ENCODE assay signal across 8 cellular contexts in genomic region chr6:25991785-25992412, GRCh38. TPM values are rescaled to one million over a fixed set of nuclear protein-coding genes. Genes with fewer than 3 reads are reported as not detected.
A peak's percentile ranks its signal among the peaks of the same experiment; 100 is the strongest.
DNase-seq lines count a peak whose midpoint lies in the region; ATAC-seq lines count a peak whose summit lies in the region.

No MANE protein-coding gene starts in this region.

- peaks cover 0 to 6% of the 10 kb centered on the region in 2 donors for H3K4me1 ChIP-seq in muscle layer of duodenum (ENCODE audit: control insufficient read depth in 1 of 2, insufficient read depth in 2 of 2, low read length in 2 of 2)

- peak; percentile 43 for ATAC-seq in GM21360 (IDR thresholded peaks at IDR 0.05; ENCODE audit: unreplicated experiment)

- DNase-seq in COLO668 (lab: John Stamatoyannopoulos, UW; ENCODE audit: unreplicated experiment) (peak; percentile 78), HPDE6-E6E7 (ENCODE audit: extremely low spot score) (peak; percentile 41), OCI-M2 (lab: John Stamatoyannopoulos, UW; ENCODE audit: unreplicated experiment) (peak; percentile 72), fibroblast of gingiva (ENCODE audit: low read depth) (peak; percentile 63)
- DNase-seq in activated T-helper 1 cell treated with anti-CD3 and anti-CD28 coated beads, Interleukin-12 subunit alpha, Interleukin-12 subunit beta, Interleukin-2, Interleukin-4 antibody, amounts not matched to agents 30 ng/mL and 10 ng/mL and 1 ng/mL, durations not matched to agents 14 hours and 24 hours and 36 hours (ENCODE audit: low spot score) = peak; percentile 34
- DNase-seq in stimulated activated naive CD4-positive, alpha-beta T cell treated with Interleukin-2 at 50 U/mL for 16 hours (lab: John Stamatoyannopoulos, UW) = peak; percentile 23

- H3K4me1 Mint-ChIP-seq in activated T-helper 1 cell treated with anti-CD3 and anti-CD28 coated beads, Interleukin-12 subunit alpha, Interleukin-12 subunit beta, Interleukin-2, Interleukin-4 antibody, amounts not matched to agents 30 ng/mL and 10 ng/mL and 1 ng/mL, durations not matched to agents 14 hours and 24 hours and 36 hours (ENCODE audit: low read depth) = peaks cover 35% of the 10 kb centered on the region

- peak overlapping the region; percentile 96 for H3K27ac ChIP-seq in muscle layer of duodenum (ENCODE audit: low read length)

- peak overlapping the region; percentile 72 to 94 for H3K4me3 ChIP-seq in muscle layer of duodenum (ENCODE audit: low read depth in 1 of 2, low read length in 2 of 2)

- H3K4me3 Mint-ChIP-seq in activated T-helper 1 cell treated with anti-CD3 and anti-CD28 coated beads, Interleukin-12 subunit alpha, Interleukin-12 subunit beta, Interleukin-2, Interleukin-4 antibody, amounts not matched to agents 30 ng/mL and 10 ng/mL and 1 ng/mL, durations not matched to agents 14 hours and 24 hours and 36 hours = peak overlapping the region; percentile 95

- H3K36me3 Mint-ChIP-seq in activated T-helper 1 cell treated with anti-CD3 and anti-CD28 coated beads, Interleukin-12 subunit alpha, Interleukin-12 subunit beta, Interleukin-2, Interleukin-4 antibody, amounts not matched to agents 30 ng/mL and 10 ng/mL and 1 ng/mL, durations not matched to agents 14 hours and 24 hours and 36 hours (ENCODE audit: low read depth) = peaks cover 12% of the 10 kb centered on the region

- H3K27me3 ChIP-seq in muscle layer of duodenum (ENCODE audit: low read depth, low read length) = no peaks in the 10 kb centered on the region

- H3K36me3 ChIP-seq in muscle layer of duodenum (ENCODE audit: control insufficient read depth in 1 of 2, insufficient read depth in 2 of 2, low read length in 2 of 2) = peaks cover 0 to 5% of the 10 kb centered on the region in 2 donors

- H3K9me3 Mint-ChIP-seq in activated T-helper 1 cell treated with anti-CD3 and anti-CD28 coated beads, Interleukin-12 subunit alpha, Interleukin-12 subunit beta, Interleukin-2, Interleukin-4 antibody, amounts not matched to agents 30 ng/mL and 10 ng/mL and 1 ng/mL, durations not matched to agents 14 hours and 24 hours and 36 hours = no peaks in the 10 kb centered on the region

- intact Hi-C loops in activated T-helper 1 cell treated with anti-CD3 and anti-CD28 coated beads, Interleukin-12 subunit alpha, Interleukin-12 subunit beta, Interleukin-2, Interleukin-4 antibody, amounts not matched to agents 30 ng/mL and 10 ng/mL and 1 ng/mL, durations not matched to agents 14 hours and 24 hours and 36 hours (cut with micrococcal nuclease) = loop anchor here (1.0 to 2.0 kb wide), 6 partner anchors 11 to 203 kb away; partner anchors contain the start of gene TRIM38

- H3K27ac Mint-ChIP-seq in activated T-helper 1 cell treated with anti-CD3 and anti-CD28 coated beads, Interleukin-12 subunit alpha, Interleukin-12 subunit beta, Interleukin-2, Interleukin-4 antibody, amounts not matched to agents 30 ng/mL and 10 ng/mL and 1 ng/mL, durations not matched to agents 14 hours and 24 hours and 36 hours = peak overlapping the region; percentile 80

- H3K9me3 ChIP-seq in muscle layer of duodenum (ENCODE audit: control insufficient read depth in 1 of 2, low read length in 2 of 2) = no peaks in the 10 kb centered on the region

- H3K27me3 Mint-ChIP-seq in activated T-helper 1 cell treated with anti-CD3 and anti-CD28 coated beads, Interleukin-12 subunit alpha, Interleukin-12 subunit beta, Interleukin-2, Interleukin-4 antibody, amounts not matched to agents 30 ng/mL and 10 ng/mL and 1 ng/mL, durations not matched to agents 14 hours and 24 hours and 36 hours (ENCODE audit: insufficient read depth) = no peaks in the 10 kb centered on the region

RNA-seq across cellular contexts. Expression of gene TRIM38, which starts 29.3 kb away (rescaled TPM):
- total RNA-seq in activated T-helper 1 cell treated with anti-CD3 and anti-CD28 coated beads, Interleukin-12 subunit alpha, Interleukin-12 subunit beta, Interleukin-2, Interleukin-4 antibody, amounts not matched to agents 30 ng/mL and 10 ng/mL and 1 ng/mL, durations not matched to agents 14 hours and 24 hours and 36 hours = 24.5 and 25.3 TPM in 2 replicates

Comparison
In these comparisons a context has a peak if more than half of its experiments do, and no peak if none do; other contexts are left out.
1. Peak in every context shown above with its lines: DNase-seq, ATAC-seq, H3K4me3 ChIP-seq and H3K27ac ChIP-seq.
2. DNase-seq: peak in every context shown above with its lines; median percentile 78 in COLO668; 72 in OCI-M2; 63 in fibroblast of gingiva; 41 in HPDE6-E6E7; 34 in activated T-helper 1 cell treated with anti-CD3 and anti-CD28 coated beads, Interleukin-12 subunit alpha, Interleukin-12 subunit beta, Interleukin-2, Interleukin-4 antibody, amounts not matched to agents 30 ng/mL and 10 ng/mL and 1 ng/mL, durations not matched to agents 14 hours and 24 hours and 36 hours; 23 in stimulated activated naive CD4-positive, alpha-beta T cell treated with Interleukin-2 at 50 U/mL for 16 hours.